In genomic region chr22:30219049-30219448, GRCh38 we compare ENCODE assay signal across 20 cellular contexts. TPM values are rescaled to one million over a fixed set of nuclear protein-coding genes. Genes with fewer than 3 reads are reported as not detected.
DNase-seq lines count a peak whose midpoint lies in the region; ATAC-seq and TF ChIP-seq lines count a peak whose summit lies in the region.
"Had no signal": no experiment of that assay in that cellular context is flagged by ENCODE, and none has a peak within 500 bp of the region (broad histone marks: within the 10 kb centered on the region; RNA-seq: fewer than 3 reads in every experiment).

No MANE protein-coding gene starts in this region.

- H3K9me3 Mint-ChIP-seq in endothelial cell (ENCODE audit: unreplicated experiment), result no peaks in the 10 kb centered on the region
- no peaks in the 10 kb centered on the region for H3K9me3 Mint-ChIP-seq in osteocyte (ENCODE audit: unreplicated experiment)
- H3K9me3 Mint-ChIP-seq: dendritic cell treated with granulocyte-macrophage colony-stimulating factor and Interleukin-4, amounts not matched to agents 40 ng/mL and 50 ng/mL, for 4 days had no signal

- H3K9me3 ChIP-seq in KOPT-K1 (ENCODE audit: insufficient read depth, low read length, poor library complexity, severe bottlenecking), result no peaks in the 10 kb centered on the region
- H3K9me3 ChIP-seq: thoracic aorta had no signal

- no peaks in the 10 kb centered on the region for H3K36me3 Mint-ChIP-seq in endothelial cell (ENCODE audit: low read depth, unreplicated experiment)
- H3K36me3 Mint-ChIP-seq in osteocyte (ENCODE audit: unreplicated experiment), result no peaks in the 10 kb centered on the region

- peak overlapping the region; percentile 99 for H3K27ac ChIP-seq in KOPT-K1 (ENCODE audit: low read depth, low read length, poor library complexity, severe bottlenecking)
- H3K27ac ChIP-seq: VCaP had no signal

- H3K4me3 Mint-ChIP-seq in endothelial cell (ENCODE audit: unreplicated experiment) (no peak overlapping the region), osteocyte (ENCODE audit: unreplicated experiment) (no peak overlapping the region)
- H3K4me3 Mint-ChIP-seq: dendritic cell treated with granulocyte-macrophage colony-stimulating factor and Interleukin-4, amounts not matched to agents 40 ng/mL and 50 ng/mL, for 4 days had no signal

- peaks cover 11% of the 10 kb centered on the region for H3K4me1 Mint-ChIP-seq in endothelial cell (ENCODE audit: unreplicated experiment)
- peaks cover 27% of the 10 kb centered on the region for H3K4me1 Mint-ChIP-seq in osteocyte (ENCODE audit: unreplicated experiment)

- ATAC-seq in HG03457 (IDR thresholded peaks at IDR 0.05; ENCODE audit: unreplicated experiment) (no peak), HG03469 (IDR thresholded peaks at IDR 0.05; ENCODE audit: unreplicated experiment) (no peak)
- ATAC-seq: esophagus mucosa had no signal

- H3K27ac Mint-ChIP-seq in endothelial cell (ENCODE audit: unreplicated experiment), result peak overlapping the region; percentile 6
- peak overlapping the region; percentile 38 for H3K27ac Mint-ChIP-seq in osteocyte (ENCODE audit: unreplicated experiment)
- H3K27ac Mint-ChIP-seq: dendritic cell treated with granulocyte-macrophage colony-stimulating factor and Interleukin-4, amounts not matched to agents 40 ng/mL and 50 ng/mL, for 4 days had no signal

- peak; percentile 16 for DNase-seq in DMS 273 (lab: John Stamatoyannopoulos, UW; ENCODE audit: unreplicated experiment)
- no peak for DNase-seq in DMS 273 treated with DMSO at 0.1 percent for 48 hours (lab: John Stamatoyannopoulos, UW)
- DNase-seq in endothelial cell (ENCODE audit: low spot score), result no peak
- no peak for DNase-seq in osteocyte (ENCODE audit: extremely low spot score, unreplicated experiment)
- no peak for DNase-seq in cerebellum (ENCODE audit: low spot score)
- DNase-seq: 8988T; activated CD8-positive, alpha-beta memory T cell treated with anti-CD3 and anti-CD28 coated beads for 24 hours; KG1; kidney glomerular epithelial cell; midbrain; NCI-H1092; NCI-H2107; NCI-H526 treated with DMSO at 0.1 percent for 48 hours had no signal

- TF ChIP-seq CTCF in endothelial cell (IDR thresholded peaks at IDR 0.05; ENCODE audit: unreplicated experiment) (peak; percentile 12), osteocyte (IDR thresholded peaks at IDR 0.05) (peak; percentile 27)

- H3K27me3 Mint-ChIP-seq in endothelial cell (ENCODE audit: unreplicated experiment) (peaks cover 5% of the 10 kb centered on the region), osteocyte (ENCODE audit: unreplicated experiment) (no peaks in the 10 kb centered on the region)

- H3K36me3 ChIP-seq in KOPT-K1 (ENCODE audit: insufficient read depth, low read length), result no peaks in the 10 kb centered on the region
- H3K36me3 ChIP-seq: thoracic aorta had no signal

RNA-seq across cellular contexts. Expression of gene LIF, which starts 27.5 kb away (rescaled TPM):
- total RNA-seq in endothelial cell (ENCODE audit: unreplicated experiment) (0.23 TPM), osteocyte (13.7 and 15.5 TPM in 2 replicates), cerebellum (0.09 TPM)

RNA-seq across cellular contexts. Expression of gene OSM, which starts 47.6 kb away (rescaled TPM):
- not detected for total RNA-seq in endothelial cell (ENCODE audit: unreplicated experiment)
- not detected in 2 replicates for total RNA-seq in osteocyte
- 0.27 TPM for total RNA-seq in cerebellum

Comparison
In these comparisons a context has a peak if more than half of its experiments do, and no peak if none do; other contexts are left out.
1. RNA of gene LIF, which starts 27.5 kb away (total RNA-seq): 13.7 to 15.5 TPM in osteocyte; 0.23 TPM in endothelial cell (single experiment) and 0.09 TPM in cerebellum (single experiment); every median in the first group is over 10 times any median in the second.